In genomic region chr7:71752171-71752935, GRCh38 we compare ENCODE assay signal across 9 cellular contexts.
DNase-seq lines count a peak whose midpoint lies in the region; ATAC-seq, FAIRE-seq and TF ChIP-seq lines count a peak whose summit lies in the region.
"Had no signal": no experiment of that assay in that cellular context is flagged by ENCODE, and none has a peak within 500 bp of the region (broad histone marks: within the 10 kb centered on the region; RNA-seq: fewer than 3 reads in every experiment).

No MANE protein-coding gene starts in this region.

- DNase-seq in GM03348 (ENCODE audit: low spot score) (peak; percentile 79), glutamatergic neuron (peak; percentile 91), pancreas (peak; percentile 28 to 95 (median 68)), 8988T (no peak)
- peak in 2 of 3 experiments; percentile 9 to 23 for DNase-seq in activated CD8-positive, alpha-beta memory T cell treated with anti-CD3 and anti-CD28 coated beads for 48 hours (ENCODE audit: low read depth in 2 of 3, low spot score in 2 of 3)

- H3K4me3 Mint-ChIP-seq in glutamatergic neuron (ENCODE audit: unreplicated experiment), result peak overlapping the region; percentile 34

- no peak overlapping the region for H3K9ac ChIP-seq in KMS-11

- no peak overlapping the region for H3K27ac Mint-ChIP-seq in glutamatergic neuron (ENCODE audit: unreplicated experiment)

- intact Hi-C loops in pancreas (cut with DNase I), result loop anchor here in 1 of 3 donors (5.0 kb wide), 1 partner anchor 740 kb away; no protein-coding TSS in a partner anchor

- WGBS in pancreas, 2 donors, result 8 to 12% methylated on average over 34 to 43 of the region's 43 CpGs

- FAIRE-seq in pancreas (lab: Jason Lieb, UNC), result no peak

- H3K27ac ChIP-seq in KMS-11 (no peak overlapping the region), pancreas (no peak overlapping the region)
- H3K27ac ChIP-seq: Peyer's patch had no signal

- no peaks in the 10 kb centered on the region for H3K27me3 ChIP-seq in KMS-11 (ENCODE audit: insufficient read depth, low read depth)
- no peaks in the 10 kb centered on the region for H3K27me3 ChIP-seq in pancreas
- H3K27me3 ChIP-seq: Peyer's patch had no signal

- no peaks in the 10 kb centered on the region for H3K79me2 ChIP-seq in KMS-11 (ENCODE audit: insufficient read depth, low read depth)

- no peaks in the 10 kb centered on the region for H3K36me3 ChIP-seq in KMS-11 (ENCODE audit: insufficient read depth)
- no peaks in the 10 kb centered on the region for H3K36me3 ChIP-seq in pancreas
- H3K36me3 ChIP-seq: Peyer's patch had no signal

- no peak overlapping the region for H3K4me3 ChIP-seq in KMS-11 (IDR thresholded peaks at IDR 0.05; ENCODE audit: insufficient read depth, low read depth, low read length)
- H3K4me3 ChIP-seq in pancreas, result peak overlapping the region in 2 of 4 donors; percentile 1 to 27
- H3K4me3 ChIP-seq: Peyer's patch had no signal

- H3K4me2 ChIP-seq in KMS-11, result peak overlapping the region; percentile 16; the same call in 1 of the 2 replicates

- H3K4me1 ChIP-seq in KMS-11 (ENCODE audit: low read depth, poor library complexity, severe bottlenecking) (no peaks in the 10 kb centered on the region), pancreas (peaks cover 0 to 4% (median 0%) of the 10 kb centered on the region in 3 donors)

- ATAC-seq in pancreas (peak; percentile 84 to 96 (median 92)), GM21390 (IDR thresholded peaks at IDR 0.05; ENCODE audit: unreplicated experiment) (no peak), HG02840 (IDR thresholded peaks at IDR 0.05; ENCODE audit: low FRiP score, unreplicated experiment) (no peak)

- peak overlapping the region; percentile 41 for H2AFZ ChIP-seq in KMS-11 (ENCODE audit: low read depth)

- H3K9me3 ChIP-seq in pancreas, result no peaks in the 10 kb centered on the region
- H3K9me3 ChIP-seq: Peyer's patch had no signal

- TF ChIP-seq CTCF in KMS-11 (conservative IDR thresholded peaks at IDR 0.05; ENCODE audit: low read depth, low read length) (peak; percentile 66), glutamatergic neuron (IDR thresholded peaks at IDR 0.05; ENCODE audit: partially characterized antibody, unreplicated experiment) (peak; percentile 91), pancreas (IDR thresholded peaks at IDR 0.05) (peak; percentile 69 to 85 (median 75))

- H3K36me3 Mint-ChIP-seq in glutamatergic neuron (ENCODE audit: unreplicated experiment), result peaks cover 20% of the 10 kb centered on the region

- peaks cover 9% of the 10 kb centered on the region for H3K9me3 Mint-ChIP-seq in glutamatergic neuron (ENCODE audit: unreplicated experiment)

- no peaks in the 10 kb centered on the region for H4K20me1 ChIP-seq in KMS-11 (ENCODE audit: insufficient read depth)

- H3K4me1 Mint-ChIP-seq in glutamatergic neuron (ENCODE audit: low read depth, unreplicated experiment), result no peaks in the 10 kb centered on the region

- peaks cover 8% of the 10 kb centered on the region for H3K27me3 Mint-ChIP-seq in glutamatergic neuron (ENCODE audit: unreplicated experiment)

Comparison
In these comparisons a context has a peak if more than half of its experiments do, and no peak if none do; other contexts are left out.
1. ATAC-seq: peak in pancreas (4 of 4); none in GM21390 (single experiment) and HG02840 (single experiment).
2. Peak in every context shown above with its lines, with median percentiles within 50 percentile points of each other: CTCF ChIP-seq.